20 cellular contexts compared by ENCODE assay signal in the genomic region with DNA sequence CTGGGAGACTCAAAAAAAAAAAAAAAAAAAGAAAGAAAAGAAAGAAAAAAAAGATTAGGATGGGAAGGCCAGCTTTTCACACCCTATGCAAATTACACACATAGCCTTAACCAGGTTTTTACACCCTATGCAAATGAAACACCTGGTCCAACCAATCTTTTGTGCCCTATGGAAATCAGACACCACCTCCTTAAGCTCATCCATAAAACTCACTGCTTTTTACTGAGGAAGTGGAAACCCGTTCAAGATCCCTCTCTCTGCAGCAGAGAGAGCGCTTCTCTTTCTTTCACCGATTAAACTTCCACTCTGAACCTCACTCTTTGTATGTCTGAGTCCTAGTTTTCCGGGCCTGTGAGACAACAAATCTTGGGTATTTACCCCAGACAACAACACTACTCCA. TPM values are rescaled to one million over a fixed set of nuclear protein-coding genes. Genes with fewer than 3 reads are reported as not detected.
DNase-seq lines count a peak whose midpoint lies in the region; ATAC-seq and TF ChIP-seq lines count a peak whose summit lies in the region.
"Had no signal": no experiment of that assay in that cellular context is flagged by ENCODE, and none has a peak within 500 bp of the region (broad histone marks: within the 10 kb centered on the region; RNA-seq: fewer than 3 reads in every experiment).

No MANE protein-coding gene starts in this region.

- H3K36me3 ChIP-seq in breast epithelium (no peaks in the 10 kb centered on the region), mucosa of descending colon (ENCODE audit: low read depth) (no peaks in the 10 kb centered on the region), mesenchymal stem cell (ENCODE audit: control insufficient read depth in 1 of 2, insufficient read depth in 2 of 2, low read depth in 1 of 2, low read length in 2 of 2) (no peaks in the 10 kb centered on the region)
- H3K36me3 ChIP-seq: BE2C had no signal

- 48% methylated on average over 4 of the region's 4 CpGs for WGBS in mesenchymal stem cell

- no peak overlapping the region for H4K91ac ChIP-seq in mesenchymal stem cell (ENCODE audit: low read length)

- H3K14ac ChIP-seq in mesenchymal stem cell (ENCODE audit: low read length in 2 of 2), result no peak overlapping the region

- H3K9me3 ChIP-seq in breast epithelium (no peaks in the 10 kb centered on the region), mucosa of descending colon (no peaks in the 10 kb centered on the region), mesenchymal stem cell (ENCODE audit: control insufficient read depth, low read length) (no peaks in the 10 kb centered on the region)
- H3K9me3 ChIP-seq: BE2C had no signal

- H3K4me1 ChIP-seq in breast epithelium (peaks cover 0 to 7% of the 10 kb centered on the region in 2 donors), mucosa of descending colon (ENCODE audit: low read depth) (no peaks in the 10 kb centered on the region), mesenchymal stem cell (ENCODE audit: control insufficient read depth, insufficient read depth, low read depth, low read length) (peaks cover 12% of the 10 kb centered on the region)
- H3K4me1 ChIP-seq: BE2C had no signal

- H3K9ac ChIP-seq in mesenchymal stem cell (ENCODE audit: low read length), result no peak overlapping the region

- in situ Hi-C loops in Caki2 (cut with HindIII; ENCODE audit: low pct_unique_long_range_greater_than_20kb, low sequenced_read_pairs), result no loop called here

- H2AFZ ChIP-seq in mesenchymal stem cell (ENCODE audit: low read depth, low read length), result no peak overlapping the region

- peak; percentile 69 for ATAC-seq in mucosa of descending colon
- ATAC-seq: foreskin keratinocyte; stimulated activated memory B cell treated with anti-CD40 and anti-IgM and Interleukin-4, amounts not matched to agents 10 μg/mL and 1 μg/mL and 100 μg/mL, for 72 hours had no signal

- H2AK5ac ChIP-seq in mesenchymal stem cell (ENCODE audit: low read length, severe bottlenecking), result no peak overlapping the region

- H2BK12ac ChIP-seq in mesenchymal stem cell (ENCODE audit: low read length in 2 of 2), result no peak overlapping the region

- H3K18ac ChIP-seq in mesenchymal stem cell (ENCODE audit: low read depth in 1 of 2, low read length in 2 of 2), result no peak overlapping the region

- no peak overlapping the region for H3K4ac ChIP-seq in mesenchymal stem cell (ENCODE audit: low read depth in 1 of 2, low read length in 2 of 2)

- no peak overlapping the region for H3K4me2 ChIP-seq in mesenchymal stem cell (ENCODE audit: low read length, poor library complexity, severe bottlenecking)

- no peak overlapping the region for H3K4me3 ChIP-seq in breast epithelium
- H3K4me3 ChIP-seq in mucosa of descending colon, result no peak overlapping the region
- no peak overlapping the region for H3K4me3 ChIP-seq in mesenchymal stem cell (ENCODE audit: insufficient read depth in 1 of 2, low read depth in 1 of 2, low read length in 2 of 2)
- H3K4me3 ChIP-seq: skin epidermis had no signal

- H3K27me3 ChIP-seq in breast epithelium, result peaks cover 0 to 5% of the 10 kb centered on the region in 2 donors
- peaks cover 10% of the 10 kb centered on the region in 2 experiments for H3K27me3 ChIP-seq in mesenchymal stem cell (ENCODE audit: control insufficient read depth in 1 of 2, insufficient read depth in 1 of 2, low read length in 2 of 2)
- H3K27me3 ChIP-seq: BE2C had no signal

- H3K27ac ChIP-seq in breast epithelium (peak overlapping the region; percentile 38 to 40), mesenchymal stem cell (ENCODE audit: low read length, poor library complexity, severe bottlenecking) (no peak overlapping the region)
- H3K27ac ChIP-seq: foreskin keratinocyte had no signal

- intact Hi-C loops in breast epithelium (cut with DNase I; ENCODE audit: low total_unique reads) (no loop called here), mucosa of descending colon (cut with DNase I, micrococcal nuclease) (no loop called here)

- DNase-seq in Caki2 (ENCODE audit: low read depth), result peak; percentile 71
- peak; percentile 76 for DNase-seq in MV-4-11 (lab: John Stamatoyannopoulos, UW)
- no peak for DNase-seq in breast epithelium (ENCODE audit: low spot score in 2 of 2)
- DNase-seq in mucosa of descending colon, result no peak
- no peak for DNase-seq in globus pallidus (ENCODE audit: low spot score)
- DNase-seq in mesenchymal stem cell, result no peak
- no peak for DNase-seq in NCI-H1105 treated with DMSO at 0.1 percent for 48 hours (lab: John Stamatoyannopoulos, UW)
- DNase-seq: activated CD4-positive, alpha-beta T cell treated with anti-CD3 and anti-CD28 coated beads, Interleukin-2, amount 10 ng/mL, durations not matched to agents 7 days and 5 days; activated naive CD8-positive, alpha-beta T cell treated with anti-CD3 and anti-CD28 coated beads for 36 hours; activated T-cell treated with anti-CD3 and anti-CD28 coated beads, Interleukin-2, amount 50 U/mL, for 24 hours; BE2C; central memory CD4-positive, alpha-beta T cell; DND-41; foreskin keratinocyte; NCI-H1436; NCI-H524 treated with DMSO at 0.1 percent for 48 hours; Right ventricle myocardium superior had no signal

- H3K23ac ChIP-seq in mesenchymal stem cell (ENCODE audit: low read length in 2 of 2), result no peak overlapping the region

- H2BK15ac ChIP-seq in mesenchymal stem cell (ENCODE audit: low read depth, poor library complexity, severe bottlenecking), result no peak overlapping the region

- H2BK120ac ChIP-seq in mesenchymal stem cell (ENCODE audit: low read depth, low read length), result no peak overlapping the region

- H2BK5ac ChIP-seq in mesenchymal stem cell (ENCODE audit: low read depth, low read length, poor library complexity, severe bottlenecking), result no peak overlapping the region

- H4K8ac ChIP-seq in mesenchymal stem cell (ENCODE audit: low read length), result no peak overlapping the region

- TF ChIP-seq POLR2A in breast epithelium (IDR thresholded peaks at IDR 0.05), result no peak

- H3K79me1 ChIP-seq in mesenchymal stem cell (replicated peaks; ENCODE audit: low read length, poor library complexity, severe bottlenecking), result no peaks in the 10 kb centered on the region

- no peak for TF ChIP-seq CTCF in breast epithelium (IDR thresholded peaks at IDR 0.05)
- TF ChIP-seq CTCF in mucosa of descending colon (IDR thresholded peaks at IDR 0.05), result no peak

RNA-seq across cellular contexts. Expression of a gene that starts 25.3 kb away (rescaled TPM):
- 115 and 131 TPM in 2 replicates for total RNA-seq in Caki2 (2014; rRNA removed; shearing (Covaris generic); ENCODE audit: low replicate concordance)
- total RNA-seq in breast epithelium, result 10 to 100 TPM; 34.2 to 62.6 (median 56.6) TPM
- 10 to 100 TPM in 1 of 3 donors, 1 to 10 TPM in 2; 2.2 to 18.0 (median 6.5) TPM for total RNA-seq in mucosa of descending colon
- polyA plus RNA-seq in mesenchymal stem cell (2013, experiment 1 of 2), result 54.3 TPM
- 55.7 TPM for polyA plus RNA-seq in mesenchymal stem cell (2013, experiment 2 of 2)
- total RNA-seq: activated CD4-positive, alpha-beta T cell treated with anti-CD3 and anti-CD28 coated beads, Interleukin-2, amount 10 ng/mL, durations not matched to agents 7 days and 5 days; activated naive CD8-positive, alpha-beta T cell treated with anti-CD3 and anti-CD28 coated beads for 36 hours; T-helper 2 cell treated with Interferon-gamma antibody and Interleukin-4, amounts not matched to agents 100 ng/mL and 5 ng/mL, for 36 hours had no signal

RNA-seq across cellular contexts. Expression of a gene that starts 46.8 kb away (rescaled TPM):
- total RNA-seq in Caki2 (2014; rRNA removed; shearing (Covaris generic); ENCODE audit: low replicate concordance), result 91.7 and 101 TPM in 2 replicates
- total RNA-seq in breast epithelium (10 to 100 TPM; 34.1 to 44.9 (median 40.2) TPM), mucosa of descending colon (10 to 100 TPM; 37.4 to 47.3 (median 40.4) TPM)
- polyA plus RNA-seq in mesenchymal stem cell (2013, experiment 1 of 2), result 19.4 TPM
- polyA plus RNA-seq in mesenchymal stem cell (2013, experiment 2 of 2), result 18.6 TPM

RNA-seq across cellular contexts. Expression of a gene that starts 47.1 kb away (rescaled TPM):
- 596 and 615 TPM in 2 replicates for total RNA-seq in Caki2 (2014; rRNA removed; shearing (Covaris generic); ENCODE audit: low replicate concordance)
- 100 to 1,000 TPM; 144 to 204 (median 190) TPM for total RNA-seq in breast epithelium
- total RNA-seq in mucosa of descending colon, result 100 to 1,000 TPM; 119 to 227 (median 176) TPM
- polyA plus RNA-seq in mesenchymal stem cell (2013, experiment 1 of 2), result 214 TPM
- 238 TPM for polyA plus RNA-seq in mesenchymal stem cell (2013, experiment 2 of 2)

Comparison
In these comparisons a context has a peak if more than half of its experiments do, and no peak if none do; other contexts are left out.
1. DNase-seq: peak in Caki2 (single experiment) and MV-4-11 (single experiment); none in breast epithelium (0 of 2), mucosa of descending colon (0 of 3), globus pallidus (single experiment), mesenchymal stem cell (single experiment) and NCI-H1105 treated with DMSO at 0.1 percent for 48 hours (single experiment).